6 cellular contexts compared by ENCODE assay signal in genomic region chr11:64359712-64360402, GRCh38. TPM values are rescaled to one million over a fixed set of nuclear protein-coding genes. Genes with fewer than 3 reads are reported as not detected.
DNase-seq lines count a peak whose midpoint lies in the region; ATAC-seq and TF ChIP-seq lines count a peak whose summit lies in the region.

No MANE protein-coding gene starts in this region.

- H3K9ac ChIP-seq in ES-I3 (ENCODE audit: low read depth, low read length) (peak overlapping the region; percentile 86), SK-N-MC (ENCODE audit: insufficient read length) (no peak overlapping the region), stomach smooth muscle (ENCODE audit: low read length in 2 of 2) (peak overlapping the region; percentile 82 to 89)

- DNase-seq in SK-N-MC (ENCODE audit: low read depth, low spot score): no peak
- DNase-seq in foreskin keratinocyte: peak in 1 of 2 donors; percentile 51
- DNase-seq in HCEC 1CT: no peak
- DNase-seq in D341Med (ENCODE audit: low spot score): no peak

- TF ChIP-seq CTCF in foreskin keratinocyte (conservative IDR thresholded peaks at IDR 0.05): peak; percentile 67

- H3K4me1 ChIP-seq in ES-I3 (ENCODE audit: insufficient read depth, low read length) (peaks cover 26% of the 10 kb centered on the region; the same call in 1 of the 2 replicates), foreskin keratinocyte (peaks cover 9% of the 10 kb centered on the region), stomach smooth muscle (ENCODE audit: control insufficient read depth, insufficient read depth, low read length) (peaks cover 30% of the 10 kb centered on the region)

- H3K27ac ChIP-seq in SK-N-MC (no peak overlapping the region), foreskin keratinocyte (no peak overlapping the region), stomach smooth muscle (ENCODE audit: low read length) (no peak overlapping the region)

- H3K27me3 ChIP-seq in foreskin keratinocyte: no peaks in the 10 kb centered on the region
- no peaks in the 10 kb centered on the region for H3K27me3 ChIP-seq in stomach smooth muscle (ENCODE audit: control insufficient read depth in 1 of 2, insufficient read depth in 2 of 2, low read length in 2 of 2)

- 0 out of 2 replicates have a peak, but pooled peaks cover 3% of the 10 kb centered on the region for H3K36me3 ChIP-seq in ES-I3 (ENCODE audit: insufficient read depth, low read length)
- no peaks in the 10 kb centered on the region; the same call in 1 of the 2 replicates for H3K36me3 ChIP-seq in SK-N-MC (ENCODE audit: insufficient read depth, low read length)
- H3K36me3 ChIP-seq in stomach smooth muscle (ENCODE audit: control insufficient read depth in 2 of 2, insufficient read depth in 2 of 2, low read length in 2 of 2): peaks cover 20 to 25% of the 10 kb centered on the region in 2 donors

- H3K4me3 ChIP-seq in SK-N-MC (peak overlapping the region; percentile 84), stomach smooth muscle (ENCODE audit: low read length in 2 of 2) (peak overlapping the region; percentile 86 to 91)

- H3K9me3 ChIP-seq in ES-I3 (ENCODE audit: control insufficient read depth, insufficient read depth, low read length): no peaks in the 10 kb centered on the region
- H3K9me3 ChIP-seq in SK-N-MC (ENCODE audit: low read depth, low read length): no peaks in the 10 kb centered on the region
- no peaks in the 10 kb centered on the region for H3K9me3 ChIP-seq in stomach smooth muscle (ENCODE audit: control insufficient read depth in 2 of 2, low read length in 2 of 2)

- ATAC-seq in foreskin keratinocyte: peak; percentile 14

RNA-seq across cellular contexts. Expression of gene RPS6KA4, which starts 0.9 kb away (rescaled TPM):
- 86.1 and 87.6 TPM in 2 replicates for total RNA-seq in foreskin keratinocyte
- polyA plus RNA-seq in foreskin keratinocyte: 69.4 and 74.6 TPM in 2 replicates

RNA-seq across cellular contexts. Expression of gene CCDC88B, which starts 19.9 kb away (rescaled TPM):
- total RNA-seq in foreskin keratinocyte: 4.9 and 7.6 TPM in 2 replicates
- 5.3 and 8.9 TPM in 2 replicates for polyA plus RNA-seq in foreskin keratinocyte

RNA-seq across cellular contexts. Expression of gene PRDX5, which starts 41.9 kb away (rescaled TPM):
- 399 and 407 TPM in 2 replicates for total RNA-seq in foreskin keratinocyte
- 685 and 769 TPM in 2 replicates for polyA plus RNA-seq in foreskin keratinocyte

RNA-seq across cellular contexts. Expression of gene TRMT112, which starts 42.5 kb away (rescaled TPM):
- total RNA-seq in foreskin keratinocyte: 386 and 447 TPM in 2 replicates
- polyA plus RNA-seq in foreskin keratinocyte: 422 and 522 TPM in 2 replicates

RNA-seq across cellular contexts. Expression of gene ESRRA, which starts 54.5 kb away (rescaled TPM):
- 49.1 and 50.9 TPM in 2 replicates for total RNA-seq in foreskin keratinocyte
- 46.1 and 49.9 TPM in 2 replicates for polyA plus RNA-seq in foreskin keratinocyte
